8 cellular contexts compared by ENCODE assay signal in the genomic region with DNA sequence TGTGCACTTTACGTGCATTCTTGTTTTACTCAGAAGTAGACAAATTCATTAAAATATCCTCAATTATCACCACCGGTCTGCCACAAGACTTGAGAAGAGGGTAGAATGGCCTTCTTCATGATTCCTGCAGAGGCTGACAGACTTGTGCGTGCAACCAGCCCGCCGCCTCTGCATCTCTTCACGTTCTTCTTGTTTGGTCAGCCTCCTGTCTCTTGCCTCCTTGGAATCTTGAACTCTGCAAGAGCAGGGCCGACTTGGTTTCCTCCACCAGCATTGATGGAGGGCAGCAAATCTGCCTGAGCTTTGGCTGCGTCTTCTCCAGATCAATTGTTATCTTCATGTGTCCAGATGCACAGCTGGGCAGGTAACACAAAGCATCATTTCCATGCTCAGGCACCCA. TPM values are rescaled to one million over a fixed set of nuclear protein-coding genes. Genes with fewer than 3 reads are reported as not detected.
"Had no signal": no experiment of that assay in that cellular context is flagged by ENCODE, and none has a peak within 500 bp of the region (broad histone marks: within the 10 kb centered on the region; RNA-seq: fewer than 3 reads in every experiment).

No MANE protein-coding gene starts in this region.

- H2AFZ ChIP-seq: GM23248 had no signal

- H3K4me1 ChIP-seq: HAP-1 had no signal

- H3K36me3 ChIP-seq: HAP-1 had no signal

- H3K9me3 ChIP-seq: HAP-1 had no signal

- H3K9ac ChIP-seq: GM23248 had no signal

- H3K4me3 Mint-ChIP-seq: HFFc6 had no signal

- FAIRE-seq: HepG2, K562 had no signal

- H3K27ac ChIP-seq: GM23248 had no signal

- H3K4me3 ChIP-seq: GM23248, HAP-1, K562 had no signal

- DNase-seq: GM23248, GOT3, HFFc6 had no signal

- H3K27ac Mint-ChIP-seq: HFFc6 had no signal

- ATAC-seq: HCT116, HepG2, K562 had no signal

RNA-seq across cellular contexts. Expression of a gene that starts 20.2 kb away (rescaled TPM):
- total RNA-seq: GM23248, HepG2, HFFc6, HT-29, K562 had no signal
- polyA plus RNA-seq: GM23248, HepG2, K562 had no signal
